19 cellular contexts compared by ENCODE assay signal in the genomic region with DNA sequence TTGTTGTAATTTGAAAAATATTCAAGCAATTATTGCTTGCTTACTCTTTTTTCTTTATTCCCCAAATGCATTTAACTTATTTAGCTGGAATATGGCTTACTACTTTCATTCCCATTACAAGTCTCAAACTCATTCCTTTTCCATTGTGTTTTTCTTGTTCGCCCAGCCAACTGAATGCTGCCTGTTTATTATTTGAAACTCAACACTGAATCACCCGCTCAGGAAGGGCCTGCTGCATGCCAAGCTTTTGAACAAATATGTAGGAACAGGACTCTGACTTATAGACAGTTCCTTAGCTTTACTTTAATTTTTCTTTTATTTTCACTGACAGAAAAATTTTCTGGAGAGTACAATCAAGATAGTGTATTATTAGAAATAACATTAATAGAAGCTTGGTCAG. TPM values are rescaled to one million over a fixed set of nuclear protein-coding genes. Genes with fewer than 3 reads are reported as not detected.
A peak's percentile ranks its signal among the peaks of the same experiment; 100 is the strongest.
DNase-seq lines count a peak whose midpoint lies in the region; ATAC-seq and TF ChIP-seq lines count a peak whose summit lies in the region.
"Had no signal": no experiment of that assay in that cellular context is flagged by ENCODE, and none has a peak within 500 bp of the region (broad histone marks: within the 10 kb centered on the region; RNA-seq: fewer than 3 reads in every experiment).

No MANE protein-coding gene starts in this region.

- peak overlapping the region; percentile 81 for H3K27ac Mint-ChIP-seq in osteocyte (ENCODE audit: unreplicated experiment)
- no peak overlapping the region for H3K27ac Mint-ChIP-seq in stimulated activated effector memory CD8-positive, alpha-beta T cell treated with anti-CD3 and anti-CD28 coated beads, Interleukin-12 subunit alpha, Interleukin-12 subunit beta, amount 100 ng/mL, for 72 hours
- H3K27ac Mint-ChIP-seq: activated T-helper 17 cell treated with anti-CD3 and anti-CD28 coated beads, Interleukin-2, amount 50 U/mL, for 72 hours; immature natural killer cell had no signal

- ATAC-seq in GM21367 (IDR thresholded peaks at IDR 0.05; ENCODE audit: unreplicated experiment): no peak
- ATAC-seq in stimulated activated effector memory CD8-positive, alpha-beta T cell treated with anti-CD3 and anti-CD28 coated beads, Interleukin-12 subunit alpha, Interleukin-12 subunit beta, amount 100 ng/mL, for 72 hours: no peak
- ATAC-seq: activated T-helper 17 cell treated with anti-CD3 and anti-CD28 coated beads, Interleukin-2, amount 50 U/mL, for 72 hours; esophagus mucosa; mucosa of descending colon had no signal

- TF ChIP-seq POLR2A in esophagus muscularis mucosa (IDR thresholded peaks at IDR 0.05; ENCODE audit: low read depth) (no peak), vagina (IDR thresholded peaks at IDR 0.05) (no peak)

- peaks cover 48% of the 10 kb centered on the region for H3K79me2 ChIP-seq in GM23248 (ENCODE audit: insufficient read depth)

- H3K9ac ChIP-seq in GM23248: peak overlapping the region; percentile 16; the same call in 1 of the 2 replicates
- peak overlapping the region; percentile 46 for H3K9ac ChIP-seq in SK-N-MC (ENCODE audit: insufficient read length)
- H3K9ac ChIP-seq: BLaER1 treated with 17β-estradiol and CSF1 and Interleukin-3, amounts not matched to agents 10 nM and 100 nM had no signal

- DNase-seq in GM23248 (peak; percentile 82), SK-N-MC (ENCODE audit: low read depth, low spot score) (no peak), esophagus muscularis mucosa (ENCODE audit: extremely low spot score) (no peak), osteocyte (ENCODE audit: extremely low spot score, unreplicated experiment) (no peak), NOMO-1 treated with dmso at 0.1 percent for 144 hours (lab: John Stamatoyannopoulos, UW; ENCODE audit: unreplicated experiment) (no peak), vagina (ENCODE audit: extremely low spot score in 2 of 2) (no peak)
- no peak for DNase-seq in stimulated activated effector memory CD8-positive, alpha-beta T cell treated with anti-CD3 and anti-CD28 coated beads, Interleukin-12 subunit alpha, Interleukin-12 subunit beta, amount 100 ng/mL, for 72 hours (ENCODE audit: low spot score in 2 of 2)
- DNase-seq: caudate nucleus; DND-41; GOT3; immature natural killer cell; mucosa of descending colon; NK-92 treated with Interleukin-12 subunit alpha and Interleukin-12 subunit beta, amount 100 ng/mL, for 24 hours; stimulated activated CD4-positive, alpha-beta T cell treated with anti-CD3 and anti-CD28 coated beads, Interleukin-4, amount 100 ng/mL, for 24 hours; stimulated activated naive CD4-positive, alpha-beta T cell had no signal

- in situ Hi-C loops in GM23248 (cut with MboI): no loop called here

- H3K27ac ChIP-seq in GM23248 (peak overlapping the region; percentile 60), SK-N-MC (peak overlapping the region; percentile 71), esophagus muscularis mucosa (replicated peaks in 1 of 4) (peak overlapping the region; percentile 12 to 46 (median 29)), vagina (no peak overlapping the region)
- H3K27ac ChIP-seq: BLaER1 treated with 17β-estradiol and CSF1 and Interleukin-3, amounts not matched to agents 10 nM and 100 nM had no signal

- no peaks in the 10 kb centered on the region for H3K9me3 Mint-ChIP-seq in osteocyte (ENCODE audit: unreplicated experiment)
- H3K9me3 Mint-ChIP-seq in stimulated activated effector memory CD8-positive, alpha-beta T cell treated with anti-CD3 and anti-CD28 coated beads, Interleukin-12 subunit alpha, Interleukin-12 subunit beta, amount 100 ng/mL, for 72 hours: peaks cover 7% of the 10 kb centered on the region

- no peaks in the 10 kb centered on the region for H4K20me1 ChIP-seq in GM23248 (ENCODE audit: insufficient read depth)
- H4K20me1 ChIP-seq: BLaER1 treated with 17β-estradiol and CSF1 and Interleukin-3, amounts not matched to agents 10 nM and 100 nM had no signal

- TF ChIP-seq CTCF in esophagus muscularis mucosa (IDR thresholded peaks at IDR 0.05): no peak
- TF ChIP-seq CTCF in osteocyte (IDR thresholded peaks at IDR 0.05): no peak
- no peak for TF ChIP-seq CTCF in vagina (IDR thresholded peaks at IDR 0.05)

- H3F3A ChIP-seq in GM23248 (ENCODE audit: insufficient read depth): peaks cover 89% of the 10 kb centered on the region

- H3K27me3 ChIP-seq in GM23248 (replicated peaks; ENCODE audit: insufficient read depth) (no peaks in the 10 kb centered on the region), esophagus muscularis mucosa (no peaks in the 10 kb centered on the region), vagina (no peaks in the 10 kb centered on the region)
- H3K27me3 ChIP-seq: BLaER1 treated with 17β-estradiol and CSF1 and Interleukin-3, amounts not matched to agents 10 nM and 100 nM had no signal

- H3K9me3 ChIP-seq in GM23248 (ENCODE audit: low read depth) (no peaks in the 10 kb centered on the region), SK-N-MC (ENCODE audit: low read depth, low read length) (no peaks in the 10 kb centered on the region), esophagus muscularis mucosa (no peaks in the 10 kb centered on the region), vagina (no peaks in the 10 kb centered on the region)
- H3K9me3 ChIP-seq: mucosa of descending colon had no signal

- no peak overlapping the region for H2AFZ ChIP-seq in GM23248

- H3K4me2 ChIP-seq in GM23248 (ENCODE audit: unreplicated experiment): peak overlapping the region; percentile 54
- H3K4me2 ChIP-seq: BLaER1 treated with 17β-estradiol and CSF1 and Interleukin-3, amounts not matched to agents 10 nM and 100 nM had no signal

- peak overlapping the region; percentile 0 for H3K4me3 Mint-ChIP-seq in osteocyte (ENCODE audit: unreplicated experiment)
- H3K4me3 Mint-ChIP-seq in stimulated activated effector memory CD8-positive, alpha-beta T cell treated with anti-CD3 and anti-CD28 coated beads, Interleukin-12 subunit alpha, Interleukin-12 subunit beta, amount 100 ng/mL, for 72 hours: no peak overlapping the region
- H3K4me3 Mint-ChIP-seq: activated T-helper 17 cell treated with anti-CD3 and anti-CD28 coated beads, Interleukin-2, amount 50 U/mL, for 72 hours; immature natural killer cell had no signal

- H3K4me1 ChIP-seq in GM23248 (ENCODE audit: insufficient read depth) (peaks cover 67% of the 10 kb centered on the region), esophagus muscularis mucosa (peaks cover 3 to 28% (median 26%) of the 10 kb centered on the region in 4 donors), vagina (peaks cover 8% of the 10 kb centered on the region)
- H3K4me1 ChIP-seq: BLaER1 treated with 17β-estradiol and CSF1 and Interleukin-3, amounts not matched to agents 10 nM and 100 nM had no signal

- H3K36me3 ChIP-seq in GM23248 (ENCODE audit: low read depth): peaks cover 47% of the 10 kb centered on the region
- H3K36me3 ChIP-seq in SK-N-MC (ENCODE audit: insufficient read depth, low read length): peaks cover 29% of the 10 kb centered on the region
- H3K36me3 ChIP-seq in esophagus muscularis mucosa: peaks cover 7 to 12% (median 9%) of the 10 kb centered on the region in 4 donors
- H3K36me3 ChIP-seq in vagina: peaks cover 0 to 8% of the 10 kb centered on the region in 2 donors

- TF ChIP-seq EP300 in esophagus muscularis mucosa (IDR thresholded peaks at IDR 0.05): no peak

- peak overlapping the region; percentile 13 for H3K4me3 ChIP-seq in GM23248
- no peak overlapping the region for H3K4me3 ChIP-seq in SK-N-MC
- H3K4me3 ChIP-seq in esophagus muscularis mucosa: no peak overlapping the region
- H3K4me3 ChIP-seq in vagina: no peak overlapping the region
- H3K4me3 ChIP-seq: BLaER1 treated with 17β-estradiol and CSF1 and Interleukin-3, amounts not matched to agents 10 nM and 100 nM; mucosa of descending colon had no signal

- H3K36me3 Mint-ChIP-seq in osteocyte (ENCODE audit: unreplicated experiment): peaks cover 33% of the 10 kb centered on the region
- no peaks in the 10 kb centered on the region for H3K36me3 Mint-ChIP-seq in stimulated activated effector memory CD8-positive, alpha-beta T cell treated with anti-CD3 and anti-CD28 coated beads, Interleukin-12 subunit alpha, Interleukin-12 subunit beta, amount 100 ng/mL, for 72 hours
- H3K36me3 Mint-ChIP-seq: immature natural killer cell had no signal

- H3K27me3 Mint-ChIP-seq in osteocyte (ENCODE audit: unreplicated experiment): no peaks in the 10 kb centered on the region
- H3K27me3 Mint-ChIP-seq: activated T-helper 17 cell treated with anti-CD3 and anti-CD28 coated beads, Interleukin-2, amount 50 U/mL, for 72 hours had no signal

- intact Hi-C loops in esophagus muscularis mucosa (cut with DNase I): no loop called here
- intact Hi-C loops in vagina (cut with DNase I): no loop called here

- H3K4me1 Mint-ChIP-seq in osteocyte (ENCODE audit: unreplicated experiment): peaks cover 61% of the 10 kb centered on the region
- H3K4me1 Mint-ChIP-seq in stimulated activated effector memory CD8-positive, alpha-beta T cell treated with anti-CD3 and anti-CD28 coated beads, Interleukin-12 subunit alpha, Interleukin-12 subunit beta, amount 100 ng/mL, for 72 hours: no peaks in the 10 kb centered on the region
- H3K4me1 Mint-ChIP-seq: activated T-helper 17 cell treated with anti-CD3 and anti-CD28 coated beads, Interleukin-2, amount 50 U/mL, for 72 hours; immature natural killer cell had no signal

- no peaks in the 10 kb centered on the region for H3K9me2 ChIP-seq in GM23248 (ENCODE audit: insufficient read depth)

- WGBS in GM23248 (ENCODE audit: low coverage in 1 of 2, low lambda C conversion rate in 2 of 2, missing lambda C conversion rate in 2 of 2), 2 experiments: 22% methylated on average over 2 of the region's 2 CpGs
- WGBS in esophagus muscularis mucosa: 32% methylated on average over 2 of the region's 2 CpGs

RNA-seq across cellular contexts. Expression of a gene that starts 12.9 kb away (rescaled TPM):
- total RNA-seq in GM23248 (2014; rRNA removed; shearing (Covaris generic)): 236 and 255 TPM in 2 replicates
- polyA plus RNA-seq in GM23248 (2016; fragmentation: Nextera tagmentation; extraction: Ambion mirVana): 114 and 119 TPM in 2 replicates
- 10 to 100 TPM; 38.3 to 62.1 (median 51.0) TPM for total RNA-seq in esophagus muscularis mucosa
- 69.3 and 74.8 TPM in 2 replicates for total RNA-seq in osteocyte
- 32.9 TPM for total RNA-seq in vagina
- total RNA-seq: activated T-helper 17 cell treated with anti-CD3 and anti-CD28 coated beads, Interleukin-2, amount 50 U/mL, for 72 hours had no signal
- polyA plus RNA-seq: immature natural killer cell had no signal
